In the genomic region with DNA sequence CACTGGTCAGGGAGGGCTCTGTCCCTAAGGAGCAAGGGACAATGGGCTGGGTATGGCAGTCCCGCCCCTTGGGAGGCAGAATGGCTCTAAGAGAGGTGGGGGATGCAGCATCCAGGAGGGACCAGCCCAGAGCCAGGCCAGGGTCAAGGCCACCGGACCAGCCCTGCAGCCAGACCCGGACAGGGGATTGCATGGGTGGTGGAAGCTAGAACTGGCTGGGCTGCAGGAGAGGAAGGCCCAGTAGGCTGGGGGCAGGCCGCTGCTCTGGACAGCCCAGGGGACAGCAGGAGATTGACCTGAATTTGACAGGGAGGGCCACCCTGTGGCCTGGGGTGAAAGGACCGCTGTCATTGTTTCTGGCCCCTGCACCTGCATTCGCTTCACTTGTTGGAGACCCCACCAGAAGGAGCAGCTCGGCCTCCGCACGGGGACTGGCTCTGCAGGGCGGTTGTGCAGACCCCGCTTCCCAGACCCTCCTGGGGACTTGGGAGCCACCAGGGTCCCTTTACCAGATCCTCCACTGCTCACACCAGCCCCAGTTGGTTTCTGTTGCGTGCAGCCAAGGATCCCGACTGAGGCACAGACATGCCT, we compare ENCODE assay signal across 17 cellular contexts. TPM values are rescaled to one million over a fixed set of nuclear protein-coding genes. Genes with fewer than 3 reads are reported as not detected.
A peak's percentile ranks its signal among the peaks of the same experiment; 100 is the strongest.
DNase-seq lines count a peak whose midpoint lies in the region; ATAC-seq and TF ChIP-seq lines count a peak whose summit lies in the region.
"Had no signal": no experiment of that assay in that cellular context is flagged by ENCODE, and none has a peak within 500 bp of the region (broad histone marks: within the 10 kb centered on the region; RNA-seq: fewer than 3 reads in every experiment).

No MANE protein-coding gene starts in this region.

- H3K9me3 Mint-ChIP-seq in osteocyte (ENCODE audit: unreplicated experiment), result no peaks in the 10 kb centered on the region
- H3K9me3 Mint-ChIP-seq: activated naive CD4-positive, alpha-beta T cell treated with anti-CD3 and anti-CD28 coated beads for 36 hours; neural crest cell; stimulated activated naive CD8-positive, alpha-beta T cell treated with anti-CD3 and anti-CD28 coated beads, Interleukin-15, amount 100 ng/mL, for 72 hours had no signal

- no peak overlapping the region for H3K4me3 Mint-ChIP-seq in osteocyte (ENCODE audit: unreplicated experiment)
- H3K4me3 Mint-ChIP-seq: activated naive CD4-positive, alpha-beta T cell treated with anti-CD3 and anti-CD28 coated beads for 36 hours; neural crest cell; stimulated activated naive CD8-positive, alpha-beta T cell treated with anti-CD3 and anti-CD28 coated beads, Interleukin-15, amount 100 ng/mL, for 72 hours had no signal

- TF ChIP-seq CTCF in esophagus muscularis mucosa (IDR thresholded peaks at IDR 0.05) (no peak), osteocyte (IDR thresholded peaks at IDR 0.05) (no peak), colonic mucosa (IDR thresholded peaks at IDR 0.05) (no peak)

- H3K9me3 ChIP-seq in esophagus muscularis mucosa (no peaks in the 10 kb centered on the region), aorta (ENCODE audit: control insufficient read depth, low read length) (no peaks in the 10 kb centered on the region), colonic mucosa (no peaks in the 10 kb centered on the region)

- peak; percentile 53 for DNase-seq in activated effector memory CD4-positive, alpha-beta T cell treated with anti-CD3 and anti-CD28 coated beads, Interleukin-2, amount 50 U/mL, for 16 hours
- no peak for DNase-seq in activated effector memory CD4-positive, alpha-beta T cell treated with Interleukin-2 at 50 U/mL for 16 hours
- DNase-seq in esophagus muscularis mucosa (ENCODE audit: extremely low spot score) (no peak), osteocyte (ENCODE audit: extremely low spot score, unreplicated experiment) (no peak), aorta (peak; percentile 34 to 67), colonic mucosa (no peak)
- no peak for DNase-seq in stimulated activated naive CD4-positive, alpha-beta T cell treated with Interleukin-2 at 50 U/mL for 16 hours (lab: John Stamatoyannopoulos, UW)
- DNase-seq: COR-L47; KBM-7; NCI-H1417 treated with DMSO at 0.1 percent for 48 hours; NCI-H446; stimulated activated naive CD8-positive, alpha-beta T cell treated with anti-CD3 and anti-CD28 coated beads, Interleukin-15, amount 100 ng/mL, for 72 hours had no signal

- H3K36me3 ChIP-seq in esophagus muscularis mucosa, result peaks cover 0 to 3% (median 2%) of the 10 kb centered on the region in 4 donors
- no peaks in the 10 kb centered on the region for H3K36me3 ChIP-seq in aorta (ENCODE audit: control insufficient read depth in 1 of 2, insufficient read depth in 2 of 2, low read length in 1 of 2)
- no peaks in the 10 kb centered on the region for H3K36me3 ChIP-seq in colonic mucosa
- H3K36me3 ChIP-seq: brain microvascular endothelial cell had no signal

- H3K27ac Mint-ChIP-seq in osteocyte (ENCODE audit: unreplicated experiment), result peak overlapping the region; percentile 93
- H3K27ac Mint-ChIP-seq: activated naive CD4-positive, alpha-beta T cell treated with anti-CD3 and anti-CD28 coated beads for 36 hours had no signal

- H3K27me3 Mint-ChIP-seq in osteocyte (ENCODE audit: unreplicated experiment), result no peaks in the 10 kb centered on the region

- ATAC-seq in aorta (ENCODE audit: low FRiP score), result no peak
- ATAC-seq in HG03342 (IDR thresholded peaks at IDR 0.05; ENCODE audit: unreplicated experiment), result no peak

- intact Hi-C loops in esophagus muscularis mucosa (cut with DNase I), result no loop called here
- intact Hi-C loops in aorta (cut with DNase I), result no loop called here
- intact Hi-C loops in colonic mucosa (cut with DNase I), result no loop called here

- TF ChIP-seq POLR2A in esophagus muscularis mucosa (IDR thresholded peaks at IDR 0.05; ENCODE audit: low read depth), result no peak

- H3K36me3 Mint-ChIP-seq in osteocyte (ENCODE audit: unreplicated experiment), result no peaks in the 10 kb centered on the region

- peaks cover 71% of the 10 kb centered on the region for H3K4me1 Mint-ChIP-seq in osteocyte (ENCODE audit: unreplicated experiment)

- H3K27me3 ChIP-seq in esophagus muscularis mucosa (no peaks in the 10 kb centered on the region), aorta (ENCODE audit: control insufficient read depth in 1 of 2, insufficient read depth in 2 of 2, low read length in 1 of 2) (no peaks in the 10 kb centered on the region), colonic mucosa (no peaks in the 10 kb centered on the region)
- H3K27me3 ChIP-seq: brain microvascular endothelial cell had no signal

- H3K9ac ChIP-seq in colonic mucosa (ENCODE audit: low read depth in 2 of 2, low read length in 2 of 2), result no peak overlapping the region

- 87% methylated on average over 10 of the region's 13 CpGs for WGBS in esophagus muscularis mucosa
- 84 to 98% methylated on average over 13 of the region's 13 CpGs for WGBS in aorta, 2 donors

- no peak for TF ChIP-seq EP300 in esophagus muscularis mucosa (IDR thresholded peaks at IDR 0.05)

- H3K4me1 ChIP-seq in esophagus muscularis mucosa (peaks cover 73 to 100% (median 94%) of the 10 kb centered on the region in 4 donors), aorta (ENCODE audit: control insufficient read depth in 1 of 2, insufficient read depth in 2 of 2, low read length in 2 of 2) (peaks cover 9% of the 10 kb centered on the region in 2 donors), colonic mucosa (no peaks in the 10 kb centered on the region)

- peak overlapping the region; percentile 82 to 95 (median 93) for H3K27ac ChIP-seq in esophagus muscularis mucosa (replicated peaks in 1 of 4)
- H3K27ac ChIP-seq in aorta (ENCODE audit: low read depth in 1 of 2, low read length in 2 of 2), result peak overlapping the region in 1 of 2 donors; percentile 85
- H3K27ac ChIP-seq in colonic mucosa, result no peak overlapping the region
- H3K27ac ChIP-seq: brain microvascular endothelial cell had no signal

- peak overlapping the region in 1 of 4 donors; percentile 17 for H3K4me3 ChIP-seq in esophagus muscularis mucosa
- no peak overlapping the region for H3K4me3 ChIP-seq in aorta (ENCODE audit: low read length in 2 of 2)
- H3K4me3 ChIP-seq in colonic mucosa, result no peak overlapping the region

RNA-seq across cellular contexts. Expression of a gene that starts 14.6 kb away (rescaled TPM):
- 100 to 1,000 TPM; 172 to 287 (median 231) TPM for total RNA-seq in esophagus muscularis mucosa
- 87.9 and 93.4 TPM in 2 replicates for total RNA-seq in osteocyte
- total RNA-seq in aorta, result 100 to 1,000 TPM; 109 to 230 TPM
- 100 to 1,000 TPM; 328 to 423 TPM for polyA plus RNA-seq in aorta
- 10 to 100 TPM in 1 of 2 donors, 1 to 10 TPM in 1; 2.7 to 27.2 TPM for total RNA-seq in colonic mucosa
- total RNA-seq: G401 had no signal

Comparison
In these comparisons a context has a peak if more than half of its experiments do, and no peak if none do; other contexts are left out.
1. DNase-seq: peak in activated effector memory CD4-positive, alpha-beta T cell treated with anti-CD3 and anti-CD28 coated beads, Interleukin-2, amount 50 U/mL, for 16 hours (single experiment) and aorta (2 of 2); none in activated effector memory CD4-positive, alpha-beta T cell treated with Interleukin-2 at 50 U/mL for 16 hours (single experiment), esophagus muscularis mucosa (single experiment), osteocyte (single experiment), stimulated activated naive CD4-positive, alpha-beta T cell treated with Interleukin-2 at 50 U/mL for 16 hours (single experiment) and colonic mucosa (single experiment).